ENCODE assay signal across 19 cellular contexts in genomic region chr5:133232011-133232410, GRCh38.
DNase-seq lines count a peak whose midpoint lies in the region; ATAC-seq and FAIRE-seq lines count a peak whose summit lies in the region.
"Had no signal": no experiment of that assay in that cellular context is flagged by ENCODE, and none has a peak within 500 bp of the region (broad histone marks: within the 10 kb centered on the region; RNA-seq: fewer than 3 reads in every experiment).

No MANE protein-coding gene starts in this region.

- no peak for FAIRE-seq in RCC 7860 (lab: Jason Lieb, UNC)
- FAIRE-seq: frontal cortex had no signal

- no peaks in the 10 kb centered on the region for H3K27me3 Mint-ChIP-seq in stimulated activated naive B cell treated with anti-CD40 and anti-IgM and Interleukin-4, amounts not matched to agents 10 μg/mL and 1 μg/mL and 100 μg/mL, for 72 hours
- H3K27me3 Mint-ChIP-seq: activated naive CD8-positive, alpha-beta T cell treated with anti-CD3 and anti-CD28 coated beads, Interleukin-2, amount 50 U/mL, for 24 hours had no signal

- H3K27ac Mint-ChIP-seq in stimulated activated naive B cell treated with anti-CD40 and anti-IgM and Interleukin-4, amounts not matched to agents 10 μg/mL and 1 μg/mL and 100 μg/mL, for 72 hours = no peak overlapping the region
- H3K27ac Mint-ChIP-seq: activated naive CD8-positive, alpha-beta T cell treated with anti-CD3 and anti-CD28 coated beads, Interleukin-2, amount 50 U/mL, for 24 hours; stimulated activated effector memory CD8-positive, alpha-beta T cell treated with anti-CD3 and anti-CD28 coated beads, Interleukin-12 subunit alpha, Interleukin-12 subunit beta, amount 100 ng/mL, for 72 hours had no signal

- peak; percentile 65 to 83 for ATAC-seq in stimulated activated naive B cell treated with anti-CD40 and anti-IgM and Interleukin-4, amounts not matched to agents 10 μg/mL and 1 μg/mL and 100 μg/mL, for 72 hours (replicated peaks)
- ATAC-seq in HG02973 (IDR thresholded peaks at IDR 0.05; ENCODE audit: unreplicated experiment) = no peak
- ATAC-seq: activated naive CD8-positive, alpha-beta T cell treated with anti-CD3 and anti-CD28 coated beads, Interleukin-2, amount 50 U/mL, for 24 hours; stimulated activated effector memory CD8-positive, alpha-beta T cell treated with anti-CD3 and anti-CD28 coated beads, Interleukin-12 subunit alpha, Interleukin-12 subunit beta, amount 100 ng/mL, for 72 hours had no signal

- H3K27me3 ChIP-seq in MG63 = no peaks in the 10 kb centered on the region
- H3K27me3 ChIP-seq: cardiac muscle cell, neutrophil, right atrium auricular region had no signal

- H3K4me1 Mint-ChIP-seq in stimulated activated naive B cell treated with anti-CD40 and anti-IgM and Interleukin-4, amounts not matched to agents 10 μg/mL and 1 μg/mL and 100 μg/mL, for 72 hours = peaks cover 5 to 10% of the 10 kb centered on the region in 2 donors
- H3K4me1 Mint-ChIP-seq: activated naive CD8-positive, alpha-beta T cell treated with anti-CD3 and anti-CD28 coated beads, Interleukin-2, amount 50 U/mL, for 24 hours; stimulated activated effector memory CD8-positive, alpha-beta T cell treated with anti-CD3 and anti-CD28 coated beads, Interleukin-12 subunit alpha, Interleukin-12 subunit beta, amount 100 ng/mL, for 72 hours had no signal

- no peaks in the 10 kb centered on the region for H3K9me3 ChIP-seq in MG63
- H3K9me3 ChIP-seq: neutrophil, right atrium auricular region had no signal

- H3K36me3 ChIP-seq in MG63 = no peaks in the 10 kb centered on the region
- H3K36me3 ChIP-seq: cardiac muscle cell, neutrophil, right atrium auricular region had no signal

- no peak overlapping the region for H3K4me3 Mint-ChIP-seq in stimulated activated naive B cell treated with anti-CD40 and anti-IgM and Interleukin-4, amounts not matched to agents 10 μg/mL and 1 μg/mL and 100 μg/mL, for 72 hours
- H3K4me3 Mint-ChIP-seq: activated naive CD8-positive, alpha-beta T cell treated with anti-CD3 and anti-CD28 coated beads, Interleukin-2, amount 50 U/mL, for 24 hours; stimulated activated effector memory CD8-positive, alpha-beta T cell treated with anti-CD3 and anti-CD28 coated beads, Interleukin-12 subunit alpha, Interleukin-12 subunit beta, amount 100 ng/mL, for 72 hours had no signal

- DNase-seq in HT-29 (ENCODE audit: low spot score) (peak; percentile 53), SKM-1 treated with dmso at 0.1 percent for 144 hours (lab: John Stamatoyannopoulos, UW; ENCODE audit: unreplicated experiment) (peak; percentile 34), kidney tubule cell (ENCODE audit: low spot score) (peak; percentile 46), RCC 7860 (ENCODE audit: low spot score) (no peak), MG63 (no peak)
- DNase-seq in stimulated activated naive B cell treated with anti-CD40 and anti-IgM and Interleukin-4, amounts not matched to agents 10 μg/mL and 1 μg/mL and 100 μg/mL, for 72 hours = no peak
- DNase-seq: activated CD4-positive, alpha-beta T cell treated with anti-CD3 and anti-CD28 coated beads for 48 hours; activated naive CD8-positive, alpha-beta T cell treated with anti-CD3 and anti-CD28 coated beads, Interleukin-2, amount 50 U/mL, for 24 hours; dermis blood vessel endothelial cell; DMS79 treated with DMSO at 0.1 percent for 48 hours; Kasumi-1; NCI-H1436; NCI-H2171 had no signal

- peaks cover 0 to 3% of the 10 kb centered on the region in 2 donors for H3K36me3 Mint-ChIP-seq in stimulated activated naive B cell treated with anti-CD40 and anti-IgM and Interleukin-4, amounts not matched to agents 10 μg/mL and 1 μg/mL and 100 μg/mL, for 72 hours
- H3K36me3 Mint-ChIP-seq: stimulated activated effector memory CD8-positive, alpha-beta T cell treated with anti-CD3 and anti-CD28 coated beads, Interleukin-12 subunit alpha, Interleukin-12 subunit beta, amount 100 ng/mL, for 72 hours had no signal

- H3K4me3 ChIP-seq in MG63 = no peak overlapping the region
- H3K4me3 ChIP-seq: cardiac muscle cell, right atrium auricular region had no signal

- no peaks in the 10 kb centered on the region for H3K9me3 Mint-ChIP-seq in stimulated activated naive B cell treated with anti-CD40 and anti-IgM and Interleukin-4, amounts not matched to agents 10 μg/mL and 1 μg/mL and 100 μg/mL, for 72 hours
- H3K9me3 Mint-ChIP-seq: activated naive CD8-positive, alpha-beta T cell treated with anti-CD3 and anti-CD28 coated beads, Interleukin-2, amount 50 U/mL, for 24 hours; stimulated activated effector memory CD8-positive, alpha-beta T cell treated with anti-CD3 and anti-CD28 coated beads, Interleukin-12 subunit alpha, Interleukin-12 subunit beta, amount 100 ng/mL, for 72 hours had no signal

Comparison
In these comparisons a context has a peak if more than half of its experiments do, and no peak if none do; other contexts are left out.
1. DNase-seq: peak in HT-29 (single experiment), SKM-1 treated with dmso at 0.1 percent for 144 hours (single experiment) and kidney tubule cell (single experiment); none in stimulated activated naive B cell treated with anti-CD40 and anti-IgM and Interleukin-4, amounts not matched to agents 10 μg/mL and 1 μg/mL and 100 μg/mL, for 72 hours (single experiment), RCC 7860 (single experiment) and MG63 (single experiment).